In genomic region chr6:30720738-30721197, GRCh38 we compare ENCODE assay signal across 1 cellular context.
A peak's percentile ranks its signal among the peaks of the same experiment; 100 is the strongest.
TF ChIP-seq lines count a peak whose summit lies in the region.

No MANE protein-coding gene starts in this region.

TF ChIP-seq in neural cell, 6 proteins besides CTCF, POLR2A, EP300 and RAD21 (continued from another document):
- TF ChIP-seq REST (IDR thresholded peaks at IDR 0.05; ENCODE audit: borderline replicate concordance) (no peak), POLR2AphosphoS5 (IDR thresholded peaks at IDR 0.05) (peak; percentile 5), SMC3 (conservative IDR thresholded peaks at IDR 0.05; ENCODE audit: poor library complexity) (no peak)
